7 cellular contexts compared by ENCODE assay signal in the genomic region with DNA sequence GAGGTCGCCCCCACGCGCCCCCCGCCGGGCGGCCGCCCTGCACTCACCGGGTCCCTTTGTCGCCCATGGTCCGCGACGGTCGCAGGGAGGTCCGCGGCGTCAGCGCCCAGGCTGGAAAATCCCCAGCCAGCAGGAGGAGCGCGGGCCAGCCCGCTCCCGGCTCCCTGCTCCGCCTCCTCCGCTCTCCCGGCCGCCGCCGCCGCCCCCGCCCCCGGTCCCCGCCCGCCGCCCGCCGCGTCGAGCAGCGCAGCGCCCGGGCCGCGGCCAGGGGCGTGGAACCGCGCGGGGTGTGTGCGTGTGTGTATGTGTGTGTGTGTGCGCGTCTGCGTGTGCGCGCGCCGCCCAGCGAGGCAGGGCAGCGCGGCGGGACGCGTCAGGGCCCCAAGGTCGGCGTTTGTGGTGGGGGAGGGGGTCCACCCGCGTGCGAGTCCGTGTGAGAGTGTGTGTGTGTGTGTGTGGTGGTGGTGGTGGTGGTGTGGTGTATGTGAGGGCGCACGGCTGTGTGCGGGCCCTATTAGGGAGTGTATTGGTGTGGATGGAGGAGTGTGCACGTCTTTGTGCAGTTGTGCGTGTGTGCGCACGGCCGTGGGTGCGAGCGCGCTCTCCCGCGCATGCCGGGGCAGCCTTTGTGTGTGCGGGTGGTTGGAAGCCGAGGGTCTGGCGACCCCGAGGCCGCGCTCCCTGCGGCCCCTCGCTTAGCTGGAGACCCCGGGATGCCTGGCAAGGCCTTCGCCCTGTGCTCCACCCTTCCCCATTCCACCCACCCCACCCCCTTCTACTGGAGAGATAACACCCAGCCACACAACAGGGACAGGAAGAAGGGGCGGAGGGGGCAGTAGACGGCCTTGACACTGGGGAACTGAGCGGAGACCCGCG.
DNase-seq lines count a peak whose midpoint lies in the region; ATAC-seq and TF ChIP-seq lines count a peak whose summit lies in the region.

A gene (minus strand): TSS at position 121 of the 876 bp plus-strand sequence. CDS start 54 bp downstream, at position 67.

- peak within 1 kb of the TSS; percentile 83 for H3K9ac ChIP-seq in muscle layer of colon (ENCODE audit: low read length)

- peaks cover 77% of the 10 kb centered on the region for H3K4me1 Mint-ChIP-seq in stimulated activated naive CD8-positive, alpha-beta T cell treated with anti-CD3 and anti-CD28 coated beads, Interleukin-15, amount 100 ng/mL, for 72 hours

- H3K9me3 Mint-ChIP-seq in stimulated activated naive CD8-positive, alpha-beta T cell treated with anti-CD3 and anti-CD28 coated beads, Interleukin-15, amount 100 ng/mL, for 72 hours = no peaks in the 10 kb centered on the region

- H3K4me3 Mint-ChIP-seq in stimulated activated naive CD8-positive, alpha-beta T cell treated with anti-CD3 and anti-CD28 coated beads, Interleukin-15, amount 100 ng/mL, for 72 hours = peak within 1 kb of the TSS; percentile 94 to 95

- peaks cover 47% of the 10 kb centered on the region for H3K4me1 ChIP-seq in muscle layer of colon (ENCODE audit: insufficient read depth, low read length)

- peak within 1 kb of the TSS; percentile 92 for H3K27ac ChIP-seq in muscle layer of colon (ENCODE audit: low read depth, low read length)

- H3K27me3 ChIP-seq in muscle layer of colon (ENCODE audit: control insufficient read depth in 1 of 2, insufficient read depth in 2 of 2, low read length in 2 of 2) = no peaks in the 10 kb centered on the region

- H3K36me3 ChIP-seq in muscle layer of colon (ENCODE audit: insufficient read depth, low read length) = no peaks in the 10 kb centered on the region

- H3K4me3 ChIP-seq in muscle layer of colon (ENCODE audit: low read depth in 1 of 2, low read length in 2 of 2) = peak within 1 kb of the TSS; percentile 87 to 96

- peak within 1 kb of the TSS; percentile 95 to 97 for H3K27ac Mint-ChIP-seq in stimulated activated naive CD8-positive, alpha-beta T cell treated with anti-CD3 and anti-CD28 coated beads, Interleukin-15, amount 100 ng/mL, for 72 hours

- TF ChIP-seq POLR2A in GM18505 (IDR thresholded peaks at IDR 0.05; ENCODE audit: borderline replicate concordance, extremely low read depth, insufficient read depth, insufficient read length) (no peak), erythroblast (IDR thresholded peaks at IDR 0.05; ENCODE audit: low read length) (no peak)

- DNase-seq in NCI-H69 (lab: John Stamatoyannopoulos, UW) (peak; percentile 67), erythroblast (lab: John Stamatoyannopoulos, UW) (peak; percentile 82 to 87)
- DNase-seq in activated T-cell treated with anti-CD3 and anti-CD28 coated beads, Interleukin-2, amount 50 U/mL, for 1 hour = peak; percentile 65
- peak; percentile 56 to 61 for DNase-seq in stimulated activated naive CD8-positive, alpha-beta T cell treated with anti-CD3 and anti-CD28 coated beads, Interleukin-15, amount 100 ng/mL, for 72 hours

- ATAC-seq in GM18505 (IDR thresholded peaks at IDR 0.05; ENCODE audit: unreplicated experiment) = peak; percentile 46
- ATAC-seq in stimulated activated naive CD8-positive, alpha-beta T cell treated with anti-CD3 and anti-CD28 coated beads, Interleukin-15, amount 100 ng/mL, for 72 hours = peak; percentile 75
- ATAC-seq in GM19463 (IDR thresholded peaks at IDR 0.05; ENCODE audit: unreplicated experiment) = no peak

- H3K27me3 Mint-ChIP-seq in stimulated activated naive CD8-positive, alpha-beta T cell treated with anti-CD3 and anti-CD28 coated beads, Interleukin-15, amount 100 ng/mL, for 72 hours = no peaks in the 10 kb centered on the region

- H3K9me3 ChIP-seq in muscle layer of colon (ENCODE audit: low read length) = no peaks in the 10 kb centered on the region
